1 cellular context compared by ENCODE assay signal in the genomic region with DNA sequence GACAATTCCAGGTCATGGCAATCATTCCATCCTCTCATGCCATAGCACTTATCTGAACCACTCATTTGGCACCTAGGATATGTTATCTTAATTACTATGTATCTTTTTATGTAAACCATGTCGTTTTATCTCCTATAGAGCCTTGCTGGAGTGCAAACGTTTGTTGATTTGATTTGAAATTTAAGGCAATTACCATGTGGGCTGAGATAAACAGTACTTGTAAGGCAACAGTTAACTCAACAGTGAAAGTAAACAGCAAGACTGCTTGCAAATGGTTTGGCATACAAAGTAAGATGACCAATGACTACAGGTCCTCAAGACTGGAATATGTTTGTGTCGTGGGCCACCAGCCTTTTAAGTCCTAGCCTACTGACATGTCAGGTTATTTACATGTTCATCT.
TF ChIP-seq lines count a peak whose summit lies in the region.

No MANE protein-coding gene starts in this region.

TF ChIP-seq in HepG2, 621 proteins besides CTCF, POLR2A, EP300 and RAD21 (continued from another document):
- no peak for TF ChIP-seq FOXA1 (IDR thresholded peaks at IDR 0.05)
- peak; percentile 52 for TF ChIP-seq FOXA1 (CRISPR knock-in tag; IDR thresholded peaks at IDR 0.05)
- no peak for TF ChIP-seq ZNF547 (CRISPR knock-in tag; IDR thresholded peaks at IDR 0.05)
- TF ChIP-seq FOXP1 (IDR thresholded peaks at IDR 0.05), result no peak
- TF ChIP-seq FOXP1 (CRISPR knock-in tag; IDR thresholded peaks at IDR 0.05), result 0 out of 2 replicates have a peak, but pooled peaks have one; percentile 37
- no peak for TF ChIP-seq ZNF10 (CRISPR knock-in tag; IDR thresholded peaks at IDR 0.05; ENCODE audit: borderline replicate concordance, low read depth)
